In the genomic region with DNA sequence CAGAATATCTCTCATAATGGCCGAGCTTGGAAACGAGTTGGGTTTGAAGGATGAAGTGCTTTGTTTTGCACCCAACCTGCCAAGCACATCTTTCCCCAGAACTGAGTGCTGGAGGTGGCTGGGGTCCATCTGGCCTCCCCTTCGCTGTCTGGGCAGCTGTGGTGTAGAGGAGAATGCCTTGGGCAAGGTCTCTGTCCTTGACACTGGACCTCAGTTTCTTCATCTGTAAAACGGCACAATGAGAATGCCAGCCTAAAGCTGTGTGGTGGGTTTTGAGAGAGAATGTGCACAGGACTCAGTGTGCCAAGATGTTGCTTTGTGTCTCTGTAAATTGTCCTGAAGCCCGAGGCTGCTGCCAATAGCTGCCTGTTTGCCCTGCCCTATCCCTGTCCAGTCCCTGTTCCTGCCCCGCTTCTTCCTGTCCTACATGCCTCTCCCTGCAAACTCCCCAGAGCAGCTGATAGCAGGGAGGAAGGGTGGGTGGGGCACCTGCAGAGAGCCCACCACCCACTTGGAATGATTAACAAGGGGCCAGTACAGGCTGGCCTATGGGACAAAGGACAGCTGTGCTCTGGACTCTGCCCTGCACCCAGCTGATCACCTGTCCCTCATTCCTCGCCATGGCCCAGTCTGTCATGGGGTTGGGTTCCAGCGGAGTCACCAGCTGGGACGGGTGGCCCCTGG, we compare ENCODE assay signal across 10 cellular contexts. TPM values are rescaled to one million over a fixed set of nuclear protein-coding genes. Genes with fewer than 3 reads are reported as not detected.
A peak's percentile ranks its signal among the peaks of the same experiment; 100 is the strongest.
DNase-seq lines count a peak whose midpoint lies in the region; ATAC-seq and TF ChIP-seq lines count a peak whose summit lies in the region.
"Had no signal": no experiment of that assay in that cellular context is flagged by ENCODE, and none has a peak within 500 bp of the region (broad histone marks: within the 10 kb centered on the region; RNA-seq: fewer than 3 reads in every experiment).

No MANE protein-coding gene starts in this region.

- TF ChIP-seq POLR2A in body of pancreas (IDR thresholded peaks at IDR 0.05) = no peak

- no peak overlapping the region for H2BK15ac ChIP-seq in mesenchymal stem cell (ENCODE audit: low read depth, poor library complexity, severe bottlenecking)

- no peak overlapping the region for H3K4ac ChIP-seq in mesenchymal stem cell (ENCODE audit: low read depth in 1 of 2, low read length in 2 of 2)

- H3K9me3 Mint-ChIP-seq in activated T-cell treated with anti-CD3 and anti-CD28 coated beads, Interleukin-2, amount 50 U/mL, for 72 hours = no peaks in the 10 kb centered on the region

- peak overlapping the region; percentile 24 to 46 for H3K4me3 Mint-ChIP-seq in activated T-cell treated with anti-CD3 and anti-CD28 coated beads, Interleukin-2, amount 50 U/mL, for 72 hours

- H3K27ac ChIP-seq in body of pancreas (peak overlapping the region in 3 of 4 donors; percentile 7 to 42 (median 38)), mesenchymal stem cell (ENCODE audit: low read length, poor library complexity, severe bottlenecking) (no peak overlapping the region), thoracic aorta (peak overlapping the region in 1 of 2 donors; percentile 20)

- intact Hi-C loops in body of pancreas (cut with DNase I) = no loop called here

- H3K4me3 ChIP-seq in body of pancreas (no peak overlapping the region), mesenchymal stem cell (ENCODE audit: insufficient read depth in 1 of 2, low read depth in 1 of 2, low read length in 2 of 2) (no peak overlapping the region), thoracic aorta (peak overlapping the region; percentile 24)
- H3K4me3 ChIP-seq: uterus had no signal

- peak overlapping the region; percentile 25 to 28 for H3K18ac ChIP-seq in mesenchymal stem cell (ENCODE audit: low read depth in 1 of 2, low read length in 2 of 2)

- H2BK5ac ChIP-seq in mesenchymal stem cell (ENCODE audit: low read depth, low read length, poor library complexity, severe bottlenecking) = no peak overlapping the region

- no peak overlapping the region for H3K9ac ChIP-seq in mesenchymal stem cell (ENCODE audit: low read length)

- H3K36me3 ChIP-seq in body of pancreas (replicated peaks in 1 of 2; ENCODE audit: insufficient read depth in 1 of 2, low read depth in 2 of 2) (peaks cover 0 to 3% of the 10 kb centered on the region in 2 donors), mesenchymal stem cell (ENCODE audit: control insufficient read depth in 1 of 2, insufficient read depth in 2 of 2, low read depth in 1 of 2, low read length in 2 of 2) (peaks cover 79 to 81% of the 10 kb centered on the region in 2 experiments), thoracic aorta (peaks cover 13% of the 10 kb centered on the region)
- H3K36me3 ChIP-seq: uterus had no signal

- H2AK5ac ChIP-seq in mesenchymal stem cell (ENCODE audit: low read length, severe bottlenecking) = no peak overlapping the region

- H3K14ac ChIP-seq in mesenchymal stem cell (ENCODE audit: low read length in 2 of 2) = no peak overlapping the region

- H2BK120ac ChIP-seq in mesenchymal stem cell (ENCODE audit: low read depth, low read length) = no peak overlapping the region

- no peak for ATAC-seq in activated T-cell treated with anti-CD3 and anti-CD28 coated beads, Interleukin-2, amount 50 U/mL, for 72 hours (replicated peaks in 1 of 2)
- peak; percentile 74 for ATAC-seq in body of pancreas
- ATAC-seq in thoracic aorta (ENCODE audit: insufficient number of reproducible peaks, low FRiP score, low read depth) = no peak
- ATAC-seq in GM21367 (IDR thresholded peaks at IDR 0.05; ENCODE audit: unreplicated experiment) = no peak

- no peak overlapping the region for H2AFZ ChIP-seq in mesenchymal stem cell (ENCODE audit: low read depth, low read length)

- no peaks in the 10 kb centered on the region for H3K27me3 ChIP-seq in body of pancreas
- no peaks in the 10 kb centered on the region for H3K27me3 ChIP-seq in mesenchymal stem cell (ENCODE audit: control insufficient read depth in 1 of 2, insufficient read depth in 1 of 2, low read length in 2 of 2)
- no peaks in the 10 kb centered on the region for H3K27me3 ChIP-seq in thoracic aorta (replicated peaks; ENCODE audit: insufficient read depth)
- H3K27me3 ChIP-seq: uterus had no signal

- H3K36me3 Mint-ChIP-seq in activated T-cell treated with anti-CD3 and anti-CD28 coated beads, Interleukin-2, amount 50 U/mL, for 72 hours (ENCODE audit: insufficient read depth in 2 of 2) = peaks cover 5 to 23% of the 10 kb centered on the region in 2 donors

- no peak for DNase-seq in activated T-cell treated with anti-CD3 and anti-CD28 coated beads, Interleukin-2, amount 50 U/mL, for 72 hours
- DNase-seq in activated T-cell treated with anti-CD3 and anti-CD28 coated beads for 4 hours = no peak
- peak; percentile 42 to 75 (median 64) for DNase-seq in body of pancreas
- no peak for DNase-seq in mesenchymal stem cell
- DNase-seq in thoracic aorta (ENCODE audit: low spot score) = no peak
- DNase-seq in GF-D8 (lab: John Stamatoyannopoulos, UW) = no peak
- no peak for DNase-seq in cerebellar nuclear complex (lab: John Stamatoyannopoulos, UW)
- DNase-seq: AML-193 had no signal

- no peak overlapping the region for H4K91ac ChIP-seq in mesenchymal stem cell (ENCODE audit: low read length)

- peak overlapping the region in 1 of 2 experiments; percentile 40 for H3K23ac ChIP-seq in mesenchymal stem cell (ENCODE audit: low read length in 2 of 2)

- peaks cover 65% of the 10 kb centered on the region for H3K4me1 ChIP-seq in body of pancreas
- H3K4me1 ChIP-seq in mesenchymal stem cell (ENCODE audit: control insufficient read depth, insufficient read depth, low read depth, low read length) = peaks cover 62% of the 10 kb centered on the region
- peaks cover 57 to 89% of the 10 kb centered on the region in 2 donors for H3K4me1 ChIP-seq in thoracic aorta (ENCODE audit: control insufficient read depth in 1 of 2, low read depth in 2 of 2)

- TF ChIP-seq CTCF in body of pancreas (IDR thresholded peaks at IDR 0.05) = no peak
- no peak for TF ChIP-seq CTCF in thoracic aorta (IDR thresholded peaks at IDR 0.05)

- H3K4me1 Mint-ChIP-seq in activated T-cell treated with anti-CD3 and anti-CD28 coated beads, Interleukin-2, amount 50 U/mL, for 72 hours (ENCODE audit: low read depth) = peaks cover 90% of the 10 kb centered on the region

- no peak overlapping the region for H3K4me2 ChIP-seq in mesenchymal stem cell (ENCODE audit: low read length, poor library complexity, severe bottlenecking)

- peak overlapping the region; percentile 13 for H4K8ac ChIP-seq in mesenchymal stem cell (ENCODE audit: low read length)

- peak overlapping the region; percentile 57 for H3K27ac Mint-ChIP-seq in activated T-cell treated with anti-CD3 and anti-CD28 coated beads, Interleukin-2, amount 50 U/mL, for 72 hours

- peaks cover 2% of the 10 kb centered on the region for H3K79me1 ChIP-seq in mesenchymal stem cell (replicated peaks; ENCODE audit: low read length, poor library complexity, severe bottlenecking)

- H3K27me3 Mint-ChIP-seq in activated T-cell treated with anti-CD3 and anti-CD28 coated beads, Interleukin-2, amount 50 U/mL, for 72 hours (ENCODE audit: low read depth) = no peaks in the 10 kb centered on the region

- no peaks in the 10 kb centered on the region for H3K9me3 ChIP-seq in body of pancreas
- H3K9me3 ChIP-seq in mesenchymal stem cell (ENCODE audit: control insufficient read depth, low read length) = no peaks in the 10 kb centered on the region
- H3K9me3 ChIP-seq in thoracic aorta = no peaks in the 10 kb centered on the region
- H3K9me3 ChIP-seq: uterus had no signal

- WGBS in body of pancreas, 2 donors = 35 to 36% methylated on average over 6 to 9 of the region's 9 CpGs
- 87% methylated on average over 7 of the region's 9 CpGs for WGBS in mesenchymal stem cell

- no peak overlapping the region for H2BK12ac ChIP-seq in mesenchymal stem cell (ENCODE audit: low read length in 2 of 2)

RNA-seq across cellular contexts. Expression of gene LASP1, which starts 15.3 kb away (rescaled TPM):
- total RNA-seq in activated T-cell treated with anti-CD3 and anti-CD28 coated beads, Interleukin-2, amount 50 U/mL, for 72 hours = 100 to 1,000 TPM; 160 to 172 TPM
- total RNA-seq in body of pancreas (10 to 100 TPM; 70.3 to 76.1 TPM), thoracic aorta (100 to 1,000 TPM in 1 of 2 donors, 10 to 100 TPM in 1; 87.2 to 219 TPM)
- 223 TPM for polyA plus RNA-seq in mesenchymal stem cell (2013, experiment 1 of 2)
- polyA plus RNA-seq in mesenchymal stem cell (2013, experiment 2 of 2) = 220 TPM

RNA-seq across cellular contexts. Expression of gene RPL23, which starts 31.7 kb away (rescaled TPM):
- total RNA-seq in activated T-cell treated with anti-CD3 and anti-CD28 coated beads, Interleukin-2, amount 50 U/mL, for 72 hours = 1,000 to 10,000 TPM; 1,230 to 1,505 TPM
- 100 to 1,000 TPM; 693 to 755 TPM for total RNA-seq in body of pancreas
- 3,739 TPM for polyA plus RNA-seq in mesenchymal stem cell (2013, experiment 1 of 2)
- 3,716 TPM for polyA plus RNA-seq in mesenchymal stem cell (2013, experiment 2 of 2)
- 100 to 1,000 TPM; 870 to 981 TPM for total RNA-seq in thoracic aorta

Comparison
In these comparisons a context has a peak if more than half of its experiments do, and no peak if none do; other contexts are left out.
1. DNase-seq: peak in body of pancreas (4 of 4); none in activated T-cell treated with anti-CD3 and anti-CD28 coated beads, Interleukin-2, amount 50 U/mL, for 72 hours (0 of 2), activated T-cell treated with anti-CD3 and anti-CD28 coated beads for 4 hours (single experiment), mesenchymal stem cell (single experiment), thoracic aorta (single experiment), GF-D8 (single experiment) and cerebellar nuclear complex (0 of 2).